22 cellular contexts compared by ENCODE assay signal in genomic region chr1:2920421-2921015, GRCh38.
"Had no signal": no experiment of that assay in that cellular context is flagged by ENCODE, and none has a peak within 500 bp of the region (broad histone marks: within the 10 kb centered on the region; RNA-seq: fewer than 3 reads in every experiment).

No MANE protein-coding gene starts in this region.

- H3K27ac ChIP-seq: coronary artery, dorsolateral prefrontal cortex, esophagus muscularis mucosa, foreskin keratinocyte, gastroesophageal sphincter, heart left ventricle, hepatocyte, left lung, lower lobe of right lung had no signal

- H3K4me1 ChIP-seq: esophagus muscularis mucosa, foreskin keratinocyte, gastroesophageal sphincter, heart left ventricle, left lung, lower lobe of right lung had no signal

- H2AFZ ChIP-seq: hepatocyte had no signal

- H3K36me3 ChIP-seq: esophagus muscularis mucosa, gastroesophageal sphincter, heart left ventricle, left lung, lower lobe of right lung had no signal

- H3K9me3 ChIP-seq: esophagus muscularis mucosa, gastroesophageal sphincter, heart left ventricle, left lung, lower lobe of right lung, mucosa of descending colon had no signal

- ATAC-seq: foreskin keratinocyte, gastroesophageal sphincter, heart left ventricle, left cardiac atrium, left lung, left ventricle myocardium superior, lower lobe of right lung, mucosa of descending colon had no signal

- H3K4me2 ChIP-seq: hepatocyte had no signal

- DNase-seq: dermis blood vessel endothelial cell; dorsolateral prefrontal cortex; effector CD4-positive, alpha-beta T cell; effector memory CD4-positive, alpha-beta T cell; foreskin keratinocyte; heart left ventricle; hypothalamus; immature natural killer cell; islet precursor cell; kidney; kidney glomerular epithelial cell; left cardiac atrium; left lung; left ventricle myocardium superior; lower lobe of right lung; mesenchymal stem cell; mucosa of descending colon; naive B cell had no signal

- H3K4me3 ChIP-seq: coronary artery, dorsolateral prefrontal cortex, esophagus muscularis mucosa, gastroesophageal sphincter, heart left ventricle, hepatocyte, left lung, lower lobe of right lung, mucosa of descending colon had no signal

- H3K27me3 ChIP-seq: foreskin keratinocyte, hepatocyte had no signal
